In genomic region chr19:39174142-39174541, GRCh38 we compare ENCODE assay signal across 11 cellular contexts. TPM values are rescaled to one million over a fixed set of nuclear protein-coding genes. Genes with fewer than 3 reads are reported as not detected.
"Had no signal": no experiment of that assay in that cellular context is flagged by ENCODE, and none has a peak within 500 bp of the region (broad histone marks: within the 10 kb centered on the region; RNA-seq: fewer than 3 reads in every experiment).

No MANE protein-coding gene starts in this region.

- H3K9me3 Mint-ChIP-seq: H9, HFFc6, IgD-negative memory B cell had no signal

- H3K4me1 Mint-ChIP-seq: IgD-negative memory B cell had no signal

- H3K4me3 Mint-ChIP-seq: H9, HFFc6, IgD-negative memory B cell had no signal

- FAIRE-seq: H54 had no signal

- H3K27ac ChIP-seq: GM23248, HL-60, KMS-11 had no signal

- H3K4me2 ChIP-seq: KMS-11 had no signal

- DNase-seq: GM23248, GOT3, H9, HCEC 1CT, HFFc6, KBM-7 had no signal

- H3K27me3 Mint-ChIP-seq: IgD-negative memory B cell had no signal

- H3K27ac Mint-ChIP-seq: HFFc6, IgD-negative memory B cell had no signal

- H2AFZ ChIP-seq: GM23248 had no signal

- H3K4me3 ChIP-seq: GM23248 had no signal

- H3K9ac ChIP-seq: GM23248, KMS-11 had no signal

RNA-seq across cellular contexts. Expression of gene NCCRP1, which starts 22.6 kb away (rescaled TPM):
- total RNA-seq: GM23248, HFFc6, HT1080 had no signal
- polyA plus RNA-seq: GM23248, IgD-negative memory B cell had no signal

RNA-seq across cellular contexts. Expression of gene SYCN, which starts 29.9 kb away (rescaled TPM):
- total RNA-seq: GM23248, H9, HFFc6, HT1080 had no signal
- polyA plus RNA-seq: GM23248, IgD-negative memory B cell had no signal
